ENCODE assay signal across 8 cellular contexts in the genomic region with DNA sequence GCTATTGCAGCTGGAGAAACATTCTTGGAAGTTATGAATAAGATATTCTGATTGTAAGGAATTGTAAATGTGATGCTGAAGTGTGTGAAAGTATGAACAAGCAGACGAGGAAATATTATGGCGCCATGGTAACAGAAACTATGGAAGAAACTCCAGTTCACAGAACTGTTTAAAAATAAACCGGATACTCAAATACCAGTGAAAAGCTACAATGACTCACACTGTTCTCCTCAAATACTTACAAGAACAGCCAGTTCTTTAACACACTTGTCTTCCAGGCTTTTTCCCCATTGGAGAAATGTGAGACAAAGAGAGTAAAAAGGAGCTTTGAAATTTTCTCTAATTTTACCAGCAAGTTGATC.
A peak's percentile ranks its signal among the peaks of the same experiment; 100 is the strongest.
DNase-seq lines count a peak whose midpoint lies in the region; ATAC-seq lines count a peak whose summit lies in the region.

No MANE protein-coding gene starts in this region.

- CTCF ChIA-PET in activated naive CD4-positive, alpha-beta T cell treated with anti-CD3 and anti-CD28 coated beads for 36 hours (lab: Charles Lee): interaction anchor here (1.4 kb wide), 1 partner anchor 66 kb away, joined by 5 read pairs; no protein-coding TSS in a partner anchor

- peak overlapping the region; percentile 28 for H3K27ac Mint-ChIP-seq in activated naive CD4-positive, alpha-beta T cell treated with anti-CD3 and anti-CD28 coated beads for 36 hours
- peak overlapping the region; percentile 91 for H3K27ac Mint-ChIP-seq in stimulated activated memory B cell treated with anti-CD40 and anti-IgM and Interleukin-4, amounts not matched to agents 10 μg/mL and 1 μg/mL and 100 μg/mL, for 72 hours

- no peak for DNase-seq in activated naive CD4-positive, alpha-beta T cell treated with anti-CD3 and anti-CD28 coated beads for 36 hours
- no peak for DNase-seq in activated naive CD4-positive, alpha-beta T cell treated with anti-CD3 and anti-CD28 coated beads, Interleukin-2, amount 50 U/mL, for 16 hours
- DNase-seq in amniotic epithelial cell (ENCODE audit: low read depth): peak; percentile 96
- peak; percentile 90 for DNase-seq in hepatic stellate cell (ENCODE audit: low spot score)
- no peak for DNase-seq in GDM1 (lab: John Stamatoyannopoulos, UW)
- no peak for DNase-seq in NCI-H345 (lab: John Stamatoyannopoulos, UW)
- no peak for DNase-seq in stimulated activated CD4-positive, alpha-beta T cell treated with anti-CD3 and anti-CD28 coated beads, Interleukin-15, amount 100 ng/mL, for 24 hours

- intact Hi-C loops in activated naive CD4-positive, alpha-beta T cell treated with anti-CD3 and anti-CD28 coated beads for 36 hours (cut with micrococcal nuclease): loop anchor here (5.0 kb wide), 1 partner anchor 36 kb away; no protein-coding TSS in a partner anchor

- H3K4me1 Mint-ChIP-seq in activated naive CD4-positive, alpha-beta T cell treated with anti-CD3 and anti-CD28 coated beads for 36 hours (ENCODE audit: low read depth): peaks cover 68% of the 10 kb centered on the region
- peaks cover 99% of the 10 kb centered on the region for H3K4me1 Mint-ChIP-seq in stimulated activated memory B cell treated with anti-CD40 and anti-IgM and Interleukin-4, amounts not matched to agents 10 μg/mL and 1 μg/mL and 100 μg/mL, for 72 hours

- no peaks in the 10 kb centered on the region for H3K9me3 Mint-ChIP-seq in activated naive CD4-positive, alpha-beta T cell treated with anti-CD3 and anti-CD28 coated beads for 36 hours
- no peaks in the 10 kb centered on the region for H3K9me3 Mint-ChIP-seq in stimulated activated memory B cell treated with anti-CD40 and anti-IgM and Interleukin-4, amounts not matched to agents 10 μg/mL and 1 μg/mL and 100 μg/mL, for 72 hours

- no peak overlapping the region for H3K4me3 Mint-ChIP-seq in activated naive CD4-positive, alpha-beta T cell treated with anti-CD3 and anti-CD28 coated beads for 36 hours
- peak overlapping the region; percentile 70 for H3K4me3 Mint-ChIP-seq in stimulated activated memory B cell treated with anti-CD40 and anti-IgM and Interleukin-4, amounts not matched to agents 10 μg/mL and 1 μg/mL and 100 μg/mL, for 72 hours

- peak; percentile 25 for ATAC-seq in stimulated activated memory B cell treated with anti-CD40 and anti-IgM and Interleukin-4, amounts not matched to agents 10 μg/mL and 1 μg/mL and 100 μg/mL, for 72 hours

- H3K36me3 Mint-ChIP-seq in activated naive CD4-positive, alpha-beta T cell treated with anti-CD3 and anti-CD28 coated beads for 36 hours (ENCODE audit: low read depth): peaks cover 1% of the 10 kb centered on the region
- H3K36me3 Mint-ChIP-seq in stimulated activated memory B cell treated with anti-CD40 and anti-IgM and Interleukin-4, amounts not matched to agents 10 μg/mL and 1 μg/mL and 100 μg/mL, for 72 hours: no peaks in the 10 kb centered on the region

- no peaks in the 10 kb centered on the region for H3K27me3 Mint-ChIP-seq in activated naive CD4-positive, alpha-beta T cell treated with anti-CD3 and anti-CD28 coated beads for 36 hours (ENCODE audit: low read depth)
- no peaks in the 10 kb centered on the region for H3K27me3 Mint-ChIP-seq in stimulated activated memory B cell treated with anti-CD40 and anti-IgM and Interleukin-4, amounts not matched to agents 10 μg/mL and 1 μg/mL and 100 μg/mL, for 72 hours

Comparison
In these comparisons a context has a peak if more than half of its experiments do, and no peak if none do; other contexts are left out.
1. DNase-seq: peak in amniotic epithelial cell (single experiment) and hepatic stellate cell (single experiment); none in activated naive CD4-positive, alpha-beta T cell treated with anti-CD3 and anti-CD28 coated beads for 36 hours (single experiment), activated naive CD4-positive, alpha-beta T cell treated with anti-CD3 and anti-CD28 coated beads, Interleukin-2, amount 50 U/mL, for 16 hours (single experiment), GDM1 (single experiment), NCI-H345 (single experiment) and stimulated activated CD4-positive, alpha-beta T cell treated with anti-CD3 and anti-CD28 coated beads, Interleukin-15, amount 100 ng/mL, for 24 hours (single experiment).